ENCODE assay signal across 8 cellular contexts in genomic region chr10:103069453-103070331, GRCh38.
DNase-seq lines count a peak whose midpoint lies in the region; ATAC-seq, FAIRE-seq and TF ChIP-seq lines count a peak whose summit lies in the region.

No MANE protein-coding gene starts in this region.

- ATAC-seq in GM18907 (IDR thresholded peaks at IDR 0.05; ENCODE audit: unreplicated experiment) = peak; percentile 65
- ATAC-seq in activated naive CD8-positive, alpha-beta T cell treated with anti-CD3 and anti-CD28 coated beads, Interleukin-2, amount 10 ng/mL, durations not matched to agents 7 days and 5 days (ENCODE audit: low read depth) = peak; percentile 68
- ATAC-seq in right cardiac atrium = peak; percentile 68 to 76
- no peak for ATAC-seq in HG02623 (IDR thresholded peaks at IDR 0.05; ENCODE audit: unreplicated experiment)

- peak overlapping the region; percentile 88 for H3K27ac Mint-ChIP-seq in activated naive CD8-positive, alpha-beta T cell treated with anti-CD3 and anti-CD28 coated beads, Interleukin-2, amount 10 ng/mL, durations not matched to agents 7 days and 5 days

- H3K27me3 Mint-ChIP-seq in activated naive CD8-positive, alpha-beta T cell treated with anti-CD3 and anti-CD28 coated beads, Interleukin-2, amount 10 ng/mL, durations not matched to agents 7 days and 5 days = no peaks in the 10 kb centered on the region

- H3K27me3 ChIP-seq in BE2C = no peaks in the 10 kb centered on the region
- H3K27me3 ChIP-seq in SK-N-SH (ENCODE audit: insufficient read depth) = no peaks in the 10 kb centered on the region
- H3K27me3 ChIP-seq in right cardiac atrium (ENCODE audit: control insufficient read depth, insufficient read depth) = no peaks in the 10 kb centered on the region
- H3K27me3 ChIP-seq in small intestine (ENCODE audit: control insufficient read depth in 2 of 2, insufficient read depth in 2 of 2, low read length in 2 of 2) = no peaks in the 10 kb centered on the region

- peaks cover 5% of the 10 kb centered on the region for H3K36me3 Mint-ChIP-seq in activated naive CD8-positive, alpha-beta T cell treated with anti-CD3 and anti-CD28 coated beads, Interleukin-2, amount 10 ng/mL, durations not matched to agents 7 days and 5 days

- TF ChIP-seq CTCF in BE2C (IDR thresholded peaks at IDR 0.05; ENCODE audit: low read depth, low read length) = peak; percentile 69
- peak; percentile 83 for TF ChIP-seq CTCF in SK-N-SH (IDR thresholded peaks at IDR 0.05)

- FAIRE-seq in HTR-8/SVneo (lab: Jason Lieb, UNC) (peak; percentile 48), small intestine (lab: Jason Lieb, UNC) (no peak)

- H3K4me1 ChIP-seq in BE2C (no peaks in the 10 kb centered on the region), SK-N-SH (ENCODE audit: control insufficient read depth in 1 of 2, insufficient read depth in 2 of 2, low read depth in 1 of 2, low read length in 1 of 2) (peaks cover 0 to 22% of the 10 kb centered on the region in 2 experiments; a peak in 1 of 4 replicates), right cardiac atrium (ENCODE audit: control insufficient read depth, insufficient read depth, low read length) (no peaks in the 10 kb centered on the region), small intestine (ENCODE audit: control insufficient read depth in 2 of 2, insufficient read depth in 1 of 2, low read depth in 1 of 2, low read length in 1 of 2) (no peaks in the 10 kb centered on the region)

- H2AFZ ChIP-seq in SK-N-SH (ENCODE audit: low read depth) = no peak overlapping the region

- H3K4me3 ChIP-seq in BE2C (ENCODE audit: low read depth, low read length) (no peak overlapping the region), SK-N-SH (ENCODE audit: low read depth in 2 of 2, low read length in 1 of 2) (no peak overlapping the region; a peak in 1 of 4 replicates), right cardiac atrium (ENCODE audit: low read length) (no peak overlapping the region), small intestine (ENCODE audit: low read depth in 1 of 2, low read length in 2 of 2) (no peak overlapping the region)

- H3K9me3 ChIP-seq in BE2C (no peaks in the 10 kb centered on the region), SK-N-SH (no peaks in the 10 kb centered on the region), right cardiac atrium (ENCODE audit: control insufficient read depth, low read length) (no peaks in the 10 kb centered on the region), small intestine (ENCODE audit: control insufficient read depth, low read depth) (no peaks in the 10 kb centered on the region)

- CTCF ChIA-PET in SK-N-SH (lab: Yijun Ruan, JAX) = interaction anchor here (0.5 to 20.8 kb wide), 21 partner anchors 9 to 348 kb away, joined by 3 to 264 read pairs (median 4); partner anchors contain the start of gene CNNM2

- H3K9ac ChIP-seq in SK-N-SH = no peak overlapping the region

- no peaks in the 10 kb centered on the region for H3K9me2 ChIP-seq in SK-N-SH

- H3K9me3 Mint-ChIP-seq in activated naive CD8-positive, alpha-beta T cell treated with anti-CD3 and anti-CD28 coated beads, Interleukin-2, amount 10 ng/mL, durations not matched to agents 7 days and 5 days = no peaks in the 10 kb centered on the region

- intact Hi-C loops in right cardiac atrium (cut with DNase I) = loop anchor here (2.0 to 10.0 kb wide), 4 partner anchors 152 to 335 kb away; partner anchors contain the start of genes CNNM2 (in 3 of the 4) and CYP17A1 (in 3 of the 4)

- no peak overlapping the region for H3K4me2 ChIP-seq in SK-N-SH

- peak; percentile 66 for DNase-seq in BE2C
- peak; percentile 46 for DNase-seq in HTR-8/SVneo (ENCODE audit: insufficient read length, low spot score)
- DNase-seq in SK-N-SH = peak; percentile 77
- peak; percentile 70 for DNase-seq in activated naive CD8-positive, alpha-beta T cell treated with anti-CD3 and anti-CD28 coated beads, Interleukin-2, amount 10 ng/mL, durations not matched to agents 7 days and 5 days
- DNase-seq in right cardiac atrium = peak; percentile 34 to 75 (median 70)
- peak; percentile 64 for DNase-seq in small intestine

- no peaks in the 10 kb centered on the region for H4K20me1 ChIP-seq in SK-N-SH (ENCODE audit: insufficient read depth)

- peak; percentile 93 for TF ChIP-seq RAD21 in SK-N-SH (IDR thresholded peaks at IDR 0.05; ENCODE audit: low read length)

- H3K79me2 ChIP-seq in SK-N-SH (ENCODE audit: insufficient read depth) = no peaks in the 10 kb centered on the region

- H3K4me1 Mint-ChIP-seq in activated naive CD8-positive, alpha-beta T cell treated with anti-CD3 and anti-CD28 coated beads, Interleukin-2, amount 10 ng/mL, durations not matched to agents 7 days and 5 days = peaks cover 39% of the 10 kb centered on the region

- 55% methylated on average over 14 of the region's 16 CpGs for whole genome bisulfite sequencing in SK-N-SH (ENCODE audit: low lambda C conversion rate)
- 38% methylated on average over 16 of the region's 16 CpGs for WGBS in right cardiac atrium
- WGBS in small intestine, 3 donors = 39 to 46% (median 46%) methylated on average over 16 of the region's 16 CpGs

- POLR2A ChIA-PET in SK-N-SH (lab: Yijun Ruan, JAX) = no interaction called here
- POLR2A ChIA-PET in activated naive CD8-positive, alpha-beta T cell treated with anti-CD3 and anti-CD28 coated beads, Interleukin-2, amount 10 ng/mL, durations not matched to agents 7 days and 5 days (lab: Charles Lee) = interaction anchor here (1.6 to 3.1 kb wide), 2 partner anchors 152 to 355 kb away, joined by 4 to 21 read pairs; partner anchors contain the start of genes CNNM2 and SFXN2

- no peak for TF ChIP-seq EP300 in SK-N-SH (IDR thresholded peaks at IDR 0.05; ENCODE audit: borderline replicate concordance in 1 of 2, low read depth in 1 of 2, low read length in 1 of 2)

- H3K36me3 ChIP-seq in BE2C = no peaks in the 10 kb centered on the region
- peaks cover 0 to 4% of the 10 kb centered on the region in 2 experiments for H3K36me3 ChIP-seq in SK-N-SH (replicated peaks in 1 of 2; ENCODE audit: control insufficient read depth in 1 of 2, insufficient read depth in 2 of 2, low read length in 1 of 2)
- peaks cover 0 to 3% of the 10 kb centered on the region in 2 donors for H3K36me3 ChIP-seq in small intestine (ENCODE audit: control insufficient read depth in 2 of 2, insufficient read depth in 2 of 2, low read length in 2 of 2)

- H3K4me3 Mint-ChIP-seq in activated naive CD8-positive, alpha-beta T cell treated with anti-CD3 and anti-CD28 coated beads, Interleukin-2, amount 10 ng/mL, durations not matched to agents 7 days and 5 days = peak overlapping the region; percentile 71

- no peaks in the 10 kb centered on the region for H3F3A ChIP-seq in SK-N-SH (replicated peaks; ENCODE audit: insufficient read depth)

- H3K27ac ChIP-seq in SK-N-SH (ENCODE audit: low read depth in 2 of 2, low read length in 1 of 2) (no peak overlapping the region), right cardiac atrium (ENCODE audit: low read length) (no peak overlapping the region), small intestine (ENCODE audit: low read depth in 1 of 2, low read length in 1 of 2) (peak overlapping the region in 1 of 2 donors; percentile 5)

TF ChIP-seq in SK-N-SH, 30 proteins besides CTCF, POLR2A, EP300 and RAD21:
- TF ChIP-seq ELF1 (IDR thresholded peaks at IDR 0.05) (no peak), NRF1 (IDR thresholded peaks at IDR 0.05; ENCODE audit: low read depth, low read length) (0 out of 2 replicates have a peak, but pooled peaks have one; percentile 16), SMC3 (IDR thresholded peaks at IDR 0.05; ENCODE audit: low read depth, low read length) (peak; percentile 93), MXI1 (IDR thresholded peaks at IDR 0.05; ENCODE audit: low read depth, low read length) (peak; percentile 47; the same call in 1 of the 2 replicates)
